ENCODE assay signal across 15 cellular contexts in the genomic region with DNA sequence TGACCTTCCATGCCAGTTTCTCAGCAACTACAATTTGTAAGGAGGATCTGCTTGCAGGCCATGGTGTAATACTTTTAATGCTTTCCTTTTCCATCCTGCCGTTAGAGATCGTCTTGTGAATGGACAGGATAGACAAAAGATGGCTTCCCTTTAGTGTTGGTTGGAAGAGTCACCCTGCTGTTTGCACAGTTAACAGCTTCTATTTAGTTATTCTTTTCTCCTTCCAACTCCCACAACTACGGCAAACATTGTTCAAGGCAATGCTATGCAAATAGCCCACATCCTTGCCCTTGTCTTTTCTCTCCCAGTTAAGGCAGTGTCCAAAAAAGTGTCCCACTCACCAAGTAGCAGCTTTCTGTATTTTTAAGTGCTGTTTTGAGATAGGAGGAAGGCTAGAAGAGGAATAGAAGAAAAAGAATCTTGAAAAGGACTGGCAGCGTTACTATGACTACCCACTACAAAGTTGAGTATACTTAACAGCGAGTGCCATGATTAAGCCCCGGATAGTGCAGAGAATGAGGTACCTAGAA. TPM values are rescaled to one million over a fixed set of nuclear protein-coding genes. Genes with fewer than 3 reads are reported as not detected.
DNase-seq lines count a peak whose midpoint lies in the region; ATAC-seq and TF ChIP-seq lines count a peak whose summit lies in the region.
"Had no signal": no experiment of that assay in that cellular context is flagged by ENCODE, and none has a peak within 500 bp of the region (broad histone marks: within the 10 kb centered on the region; RNA-seq: fewer than 3 reads in every experiment).

No MANE protein-coding gene starts in this region.

- TF ChIP-seq CTCF in endodermal cell (conservative IDR thresholded peaks at IDR 0.05) (no peak), upper lobe of right lung (IDR thresholded peaks at IDR 0.05) (no peak), right atrium auricular region (IDR thresholded peaks at IDR 0.05) (no peak)

- H3K36me3 ChIP-seq in endodermal cell (ENCODE audit: control insufficient read depth, insufficient read depth, low read length), result no peaks in the 10 kb centered on the region
- H3K36me3 ChIP-seq in upper lobe of right lung, result no peaks in the 10 kb centered on the region
- no peaks in the 10 kb centered on the region for H3K36me3 ChIP-seq in right atrium auricular region

- no peaks in the 10 kb centered on the region for H3K36me3 Mint-ChIP-seq in endodermal cell (ENCODE audit: low read depth)

- H3K4me3 Mint-ChIP-seq in endodermal cell, result no peak overlapping the region

- no peak overlapping the region for H3K27ac Mint-ChIP-seq in endodermal cell

- DNase-seq in NCI-H2107 treated with DMSO at 0.1 percent for 48 hours (lab: John Stamatoyannopoulos, UW; ENCODE audit: unreplicated experiment) (peak; percentile 40), NCI-H2107 (lab: John Stamatoyannopoulos, UW) (no peak), NCI-H748 (lab: John Stamatoyannopoulos, UW; ENCODE audit: unreplicated experiment) (peak; percentile 45), endodermal cell (no peak), upper lobe of right lung (no peak), SKM-1 treated with dmso at 0.1 percent for 144 hours (lab: John Stamatoyannopoulos, UW; ENCODE audit: unreplicated experiment) (no peak), right atrium auricular region (ENCODE audit: low spot score) (no peak)
- DNase-seq: activated CD4-positive, alpha-beta T cell treated with anti-CD3 and anti-CD28 coated beads, Interleukin-2, amount 50 U/mL, for 1 hour; activated T-cell treated with anti-CD3 and anti-CD28 coated beads, Interleukin-2, amount 50 U/mL, for 48 hours; NCI-H1092 treated with DMSO at 0.1 percent for 48 hours had no signal

- H3K27me3 ChIP-seq in endodermal cell (ENCODE audit: control insufficient read depth, insufficient read depth, low read length, poor library complexity, severe bottlenecking), result no peaks in the 10 kb centered on the region
- H3K27me3 ChIP-seq in upper lobe of right lung, result no peaks in the 10 kb centered on the region
- H3K27me3 ChIP-seq in right atrium auricular region, result no peaks in the 10 kb centered on the region

- H3K9me3 Mint-ChIP-seq in endodermal cell, result no peaks in the 10 kb centered on the region

- H3K9ac ChIP-seq in endodermal cell (ENCODE audit: extremely low read depth, low read length, poor library complexity, severe bottlenecking), result no peak overlapping the region

- H3K4me1 ChIP-seq in endodermal cell (ENCODE audit: control insufficient read depth, insufficient read depth, low read length), result peaks cover 13% of the 10 kb centered on the region
- peaks cover 46% of the 10 kb centered on the region for H3K4me1 ChIP-seq in upper lobe of right lung
- H3K4me1 ChIP-seq in right atrium auricular region, result peaks cover 0 to 29% of the 10 kb centered on the region in 2 donors

- WGBS in endodermal cell (ENCODE audit: insufficient coverage in 1 of 2, insufficient read length in 1 of 2), 2 experiments, result 74 to 87% methylated on average over 5 to 6 of the region's 6 CpGs

- no peaks in the 10 kb centered on the region for H3K27me3 Mint-ChIP-seq in endodermal cell (ENCODE audit: insufficient read depth)

- peak overlapping the region; percentile 96 for H3K27ac ChIP-seq in endodermal cell (ENCODE audit: low read depth, low read length)
- H3K27ac ChIP-seq in upper lobe of right lung, result peak overlapping the region; percentile 9
- H3K27ac ChIP-seq in right atrium auricular region, result no peak overlapping the region

- intact Hi-C loops in upper lobe of right lung (cut with DNase I), result no loop called here

- H3K4me3 ChIP-seq in endodermal cell (ENCODE audit: low read length), result no peak overlapping the region
- H3K4me3 ChIP-seq in upper lobe of right lung, result no peak overlapping the region
- H3K4me3 ChIP-seq in right atrium auricular region, result no peak overlapping the region
- H3K4me3 ChIP-seq: lung had no signal

- peaks cover 45% of the 10 kb centered on the region for H3K4me1 Mint-ChIP-seq in endodermal cell

- ATAC-seq in upper lobe of right lung, result no peak
- no peak for ATAC-seq in GM21526 (IDR thresholded peaks at IDR 0.05; ENCODE audit: low FRiP score, unreplicated experiment)

- H3K9me3 ChIP-seq in endodermal cell (ENCODE audit: control insufficient read depth, low read length), result no peaks in the 10 kb centered on the region
- H3K9me3 ChIP-seq in upper lobe of right lung, result no peaks in the 10 kb centered on the region
- H3K9me3 ChIP-seq in right atrium auricular region, result no peaks in the 10 kb centered on the region

RNA-seq across cellular contexts. Expression of gene RUFY3, which starts 12.1 kb away (rescaled TPM):
- total RNA-seq in endodermal cell, result 10 to 100 TPM; 75.1 to 91.2 TPM
- polyA plus RNA-seq in endodermal cell (2013, experiment 1 of 2), result 75.2 TPM
- 85.9 TPM for polyA plus RNA-seq in endodermal cell (2013, experiment 2 of 2)
- 98.2 TPM for total RNA-seq in upper lobe of right lung
- 10 to 100 TPM; 14.7 to 16.7 TPM for total RNA-seq in right atrium auricular region

RNA-seq across cellular contexts. Expression of gene UTP3, which starts 21.3 kb away (rescaled TPM):
- total RNA-seq in endodermal cell (10 to 100 TPM; 36.0 to 37.8 TPM), upper lobe of right lung (27.2 TPM), right atrium auricular region (10 to 100 TPM; 12.5 to 14.0 TPM)
- 26.7 TPM for polyA plus RNA-seq in endodermal cell (2013, experiment 1 of 2)
- 28.2 TPM for polyA plus RNA-seq in endodermal cell (2013, experiment 2 of 2)

RNA-seq across cellular contexts. Expression of gene JCHAIN, which starts 43.3 kb away (rescaled TPM):
- total RNA-seq in endodermal cell (not detected), upper lobe of right lung (99.1 TPM), right atrium auricular region (1 to 10 TPM; 1.8 to 2.7 TPM)
- polyA plus RNA-seq in endodermal cell (2013, experiment 1 of 2), result not detected
- not detected for polyA plus RNA-seq in endodermal cell (2013, experiment 2 of 2)
- total RNA-seq: A673; dermis microvascular lymphatic vessel endothelial cell; T-helper 1 cell treated with Interleukin-12 subunit alpha and Interleukin-12 subunit beta and Interleukin-4 antibody, amounts not matched to agents 30 ng/mL and 1 ng/mL, for 36 hours had no signal

Comparison
In these comparisons a context has a peak if more than half of its experiments do, and no peak if none do; other contexts are left out.
1. DNase-seq: peak in NCI-H2107 treated with DMSO at 0.1 percent for 48 hours (single experiment) and NCI-H748 (single experiment); none in NCI-H2107 (single experiment), endodermal cell (single experiment), upper lobe of right lung (single experiment), SKM-1 treated with dmso at 0.1 percent for 144 hours (single experiment) and right atrium auricular region (single experiment).
2. H3K27ac ChIP-seq: peak in endodermal cell (single experiment) and upper lobe of right lung (single experiment); none in right atrium auricular region (0 of 2).
3. RNA of gene JCHAIN, which starts 43.3 kb away (total RNA-seq): 99.1 TPM in upper lobe of right lung (single experiment); 1.8 to 2.7 TPM in right atrium auricular region and not detected in endodermal cell; every median in the first group is over 10 times any median in the second.